30 cellular contexts compared by ENCODE assay signal in genomic region chr10:22697101-22697500, GRCh38. TPM values are rescaled to one million over a fixed set of nuclear protein-coding genes. Genes with fewer than 3 reads are reported as not detected.
A peak's percentile ranks its signal among the peaks of the same experiment; 100 is the strongest.
DNase-seq lines count a peak whose midpoint lies in the region; ATAC-seq and TF ChIP-seq lines count a peak whose summit lies in the region.
"Had no signal": no experiment of that assay in that cellular context is flagged by ENCODE, and none has a peak within 500 bp of the region (broad histone marks: within the 10 kb centered on the region; RNA-seq: fewer than 3 reads in every experiment).

No MANE protein-coding gene starts in this region.

- H3K27ac Mint-ChIP-seq in stimulated activated naive CD8-positive, alpha-beta T cell treated with anti-CD3 and anti-CD28 coated beads, Interleukin-15, Interleukin-2, amounts not matched to agents 100 ng/mL and 50 ng/mL, for 24 hours = peak overlapping the region; percentile 61
- H3K27ac Mint-ChIP-seq: activated CD4-positive, alpha-beta T cell treated with anti-CD3 and anti-CD28 coated beads, Interleukin-2, amount 10 ng/mL, durations not matched to agents 7 days and 5 days; neural progenitor cell; stimulated activated memory B cell treated with anti-CD40 and anti-IgM and Interleukin-4, amounts not matched to agents 10 μg/mL and 1 μg/mL and 100 μg/mL, for 72 hours had no signal

- POLR2A ChIA-PET in SK-N-SH (lab: Yijun Ruan, JAX) = no interaction called here

- peaks cover 56% of the 10 kb centered on the region for H4K20me1 ChIP-seq in SK-N-SH (ENCODE audit: insufficient read depth)

- peaks cover 82% of the 10 kb centered on the region for H3K79me2 ChIP-seq in SK-N-SH (ENCODE audit: insufficient read depth)

- H3K27me3 Mint-ChIP-seq in stimulated activated naive CD8-positive, alpha-beta T cell treated with anti-CD3 and anti-CD28 coated beads, Interleukin-15, Interleukin-2, amounts not matched to agents 100 ng/mL and 50 ng/mL, for 24 hours = no peaks in the 10 kb centered on the region
- H3K27me3 Mint-ChIP-seq: activated CD4-positive, alpha-beta T cell treated with anti-CD3 and anti-CD28 coated beads, Interleukin-2, amount 10 ng/mL, durations not matched to agents 7 days and 5 days; stimulated activated memory B cell treated with anti-CD40 and anti-IgM and Interleukin-4, amounts not matched to agents 10 μg/mL and 1 μg/mL and 100 μg/mL, for 72 hours had no signal

- no peak for ATAC-seq in SK-N-SH treated with all-trans-retinoic acid at 6 μM for 48 hours
- ATAC-seq in stimulated activated naive CD8-positive, alpha-beta T cell treated with anti-CD3 and anti-CD28 coated beads, Interleukin-15, Interleukin-2, amounts not matched to agents 100 U/mL and 50 U/mL, for 24 hours = no peak
- ATAC-seq in HG03196 (IDR thresholded peaks at IDR 0.05; ENCODE audit: unreplicated experiment) = no peak
- no peak for ATAC-seq in omental fat pad (ENCODE audit: low FRiP score)
- ATAC-seq: stimulated activated memory B cell treated with anti-CD40 and anti-IgM and Interleukin-4, amounts not matched to agents 10 μg/mL and 1 μg/mL and 100 μg/mL, for 72 hours had no signal

- TF ChIP-seq EP300 in SK-N-SH (IDR thresholded peaks at IDR 0.05; ENCODE audit: borderline replicate concordance in 1 of 2, low read depth in 1 of 2, low read length in 1 of 2) = no peak

- H3K4me2 ChIP-seq in SK-N-SH = no peak overlapping the region
- H3K4me2 ChIP-seq: neural progenitor cell had no signal

- no peak overlapping the region for H3K27ac ChIP-seq in SK-N-SH (ENCODE audit: low read depth in 2 of 2, low read length in 1 of 2)
- H3K27ac ChIP-seq: GM23248, HL-60, neural progenitor cell, right lobe of liver, RWPE1, SK-N-MC, thoracic aorta, uterus had no signal

- DNase-seq in SK-N-SH (no peak), left kidney (ENCODE audit: low read depth, low spot score) (peak; percentile 56), NCI-H510A treated with DMSO at 0.1 percent for 48 hours (lab: John Stamatoyannopoulos, UW) (no peak), omental fat pad (ENCODE audit: low spot score) (no peak)
- DNase-seq in stimulated activated naive CD8-positive, alpha-beta T cell treated with anti-CD3 and anti-CD28 coated beads, Interleukin-15, Interleukin-2, amounts not matched to agents 100 U/mL and 50 U/mL, for 24 hours = no peak
- DNase-seq: 8988T; activated CD4-positive, alpha-beta T cell treated with anti-CD3 and anti-CD28 coated beads, Interleukin-2, amount 10 ng/mL, durations not matched to agents 7 days and 5 days; activated CD8-positive, alpha-beta memory T cell treated with anti-CD3 and anti-CD28 coated beads, Interleukin-2, amount 50 U/mL, for 48 hours; activated effector memory CD4-positive, alpha-beta T cell treated with anti-CD3 and anti-CD28 coated beads, Interleukin-2, amount 50 U/mL, for 16 hours; DMS 273 treated with DMSO at 0.1 percent for 48 hours; dorsolateral prefrontal cortex; GM23248; Karpas-422; NCI-H1436; NCI-H446; NCI-H82; right lobe of liver; stimulated activated CD4-positive, alpha-beta T cell treated with anti-CD3 and anti-CD28 coated beads, Interleukin-12 subunit alpha, Interleukin-12 subunit beta, amount 100 ng/mL, for 4 hours; stimulated activated CD4-positive, alpha-beta T cell treated with anti-CD3 and anti-CD28 coated beads, Interleukin-4, amount 100 ng/mL, for 1 hour; uterus had no signal

- CTCF ChIA-PET in SK-N-SH (lab: Yijun Ruan, JAX) = no interaction called here

- H2AFZ ChIP-seq in SK-N-SH (ENCODE audit: low read depth) = no peak overlapping the region
- H2AFZ ChIP-seq: GM23248, neural progenitor cell had no signal

- H3K4me3 ChIP-seq in SK-N-SH (ENCODE audit: low read depth in 2 of 2, low read length in 1 of 2) = no peak overlapping the region
- H3K4me3 ChIP-seq: GM23248, neural progenitor cell, right lobe of liver, SK-N-MC, thoracic aorta, uterus had no signal

- peaks cover 0 to 11% of the 10 kb centered on the region in 2 experiments; a peak in 2 of 4 replicates for H3K4me1 ChIP-seq in SK-N-SH (ENCODE audit: control insufficient read depth in 1 of 2, insufficient read depth in 2 of 2, low read depth in 1 of 2, low read length in 1 of 2)
- H3K4me1 ChIP-seq: neural progenitor cell had no signal

- H3K4me1 Mint-ChIP-seq in stimulated activated naive CD8-positive, alpha-beta T cell treated with anti-CD3 and anti-CD28 coated beads, Interleukin-15, Interleukin-2, amounts not matched to agents 100 ng/mL and 50 ng/mL, for 24 hours (ENCODE audit: low read depth) = peaks cover 95% of the 10 kb centered on the region

- no peak overlapping the region for H3K9ac ChIP-seq in SK-N-SH
- H3K9ac ChIP-seq: GM23248, neural progenitor cell had no signal

- no peaks in the 10 kb centered on the region for H3K27me3 ChIP-seq in SK-N-SH (ENCODE audit: insufficient read depth)
- H3K27me3 ChIP-seq: dorsolateral prefrontal cortex, neural progenitor cell, right lobe of liver, uterus had no signal

- no peak overlapping the region for H3K4me3 Mint-ChIP-seq in stimulated activated naive CD8-positive, alpha-beta T cell treated with anti-CD3 and anti-CD28 coated beads, Interleukin-15, Interleukin-2, amounts not matched to agents 100 ng/mL and 50 ng/mL, for 24 hours
- H3K4me3 Mint-ChIP-seq: activated CD4-positive, alpha-beta T cell treated with anti-CD3 and anti-CD28 coated beads, Interleukin-2, amount 10 ng/mL, durations not matched to agents 7 days and 5 days; CD14-positive monocyte; neural progenitor cell; stimulated activated memory B cell treated with anti-CD40 and anti-IgM and Interleukin-4, amounts not matched to agents 10 μg/mL and 1 μg/mL and 100 μg/mL, for 72 hours had no signal

- H3K36me3 ChIP-seq in SK-N-SH (replicated peaks in 1 of 2; ENCODE audit: control insufficient read depth in 1 of 2, insufficient read depth in 2 of 2, low read length in 1 of 2) = no peaks in the 10 kb centered on the region
- H3K36me3 ChIP-seq: neural progenitor cell, right lobe of liver, thoracic aorta, uterus had no signal

- no peaks in the 10 kb centered on the region for H3K9me3 ChIP-seq in SK-N-SH
- H3K9me3 ChIP-seq: right lobe of liver, thoracic aorta, uterus had no signal

- no peaks in the 10 kb centered on the region for H3K9me2 ChIP-seq in SK-N-SH

- H3K9me3 Mint-ChIP-seq in stimulated activated naive CD8-positive, alpha-beta T cell treated with anti-CD3 and anti-CD28 coated beads, Interleukin-15, Interleukin-2, amounts not matched to agents 100 ng/mL and 50 ng/mL, for 24 hours = no peaks in the 10 kb centered on the region
- H3K9me3 Mint-ChIP-seq: activated CD4-positive, alpha-beta T cell treated with anti-CD3 and anti-CD28 coated beads, Interleukin-2, amount 10 ng/mL, durations not matched to agents 7 days and 5 days; CD14-positive monocyte; stimulated activated memory B cell treated with anti-CD40 and anti-IgM and Interleukin-4, amounts not matched to agents 10 μg/mL and 1 μg/mL and 100 μg/mL, for 72 hours had no signal

- TF ChIP-seq CTCF in SK-N-SH (IDR thresholded peaks at IDR 0.05) = no peak
- TF ChIP-seq CTCF in omental fat pad (IDR thresholded peaks at IDR 0.05) = no peak

- peaks cover 14% of the 10 kb centered on the region for H3K36me3 Mint-ChIP-seq in stimulated activated naive CD8-positive, alpha-beta T cell treated with anti-CD3 and anti-CD28 coated beads, Interleukin-15, Interleukin-2, amounts not matched to agents 100 ng/mL and 50 ng/mL, for 24 hours (ENCODE audit: low read depth)

- peaks cover 5% of the 10 kb centered on the region for H3F3A ChIP-seq in SK-N-SH (replicated peaks; ENCODE audit: insufficient read depth)

- WGBS in SK-N-SH (ENCODE audit: low lambda C conversion rate) = 96% methylated on average over 4 of the region's 4 CpGs

- TF ChIP-seq RAD21 in SK-N-SH (IDR thresholded peaks at IDR 0.05; ENCODE audit: low read length) = no peak

TF ChIP-seq in SK-N-SH treated with all-trans-retinoic acid at 6 μM for 48 hours, 23 proteins besides CTCF, POLR2A, EP300 and RAD21:
- TF ChIP-seq SNAI2 (CRISPR knock-in tag; IDR thresholded peaks at IDR 0.05) = no peak
- TF ChIP-seq ZC3H10 (CRISPR knock-in tag; IDR thresholded peaks at IDR 0.05) = no peak
- TF ChIP-seq TCF4 (CRISPR knock-in tag; IDR thresholded peaks at IDR 0.05; ENCODE audit: borderline replicate concordance) = no peak
- TF ChIP-seq ARNTL (CRISPR knock-in tag; IDR thresholded peaks at IDR 0.05; ENCODE audit: borderline replicate concordance, low read depth) = no peak
- no peak for TF ChIP-seq CSDC2 (CRISPR knock-in tag; IDR thresholded peaks at IDR 0.05)
- TF ChIP-seq ISL1 (CRISPR knock-in tag; IDR thresholded peaks at IDR 0.05) = peak; percentile 20; the same call in 1 of the 2 replicates

TF ChIP-seq in SK-N-SH, 30 proteins besides CTCF, POLR2A, EP300 and RAD21 (continues in another document):
- TF ChIP-seq MXI1 (IDR thresholded peaks at IDR 0.05; ENCODE audit: low read depth, low read length) (no peak), TAF1 (IDR thresholded peaks at IDR 0.05; ENCODE audit: borderline replicate concordance, low read depth, low read length) (no peak), REST (IDR thresholded peaks at IDR 0.05; ENCODE audit: low read depth, low read length) (no peak), NFIC (IDR thresholded peaks at IDR 0.05; ENCODE audit: borderline replicate concordance) (no peak), SIN3A (IDR thresholded peaks at IDR 0.05; ENCODE audit: borderline replicate concordance, low read depth, low read length) (no peak)

RNA-seq across cellular contexts. Expression of gene PIP4K2A, which starts 17.3 kb away (rescaled TPM):
- 10.8 and 10.9 TPM in 2 replicates for polyA plus RNA-seq in SK-N-SH (2012; rRNA removed)
- polyA plus RNA-seq in SK-N-SH (2012; cell fraction: cytosol; rRNA removed) = 13.3 and 16.6 TPM in 2 replicates
- 5.2 and 8.9 TPM in 2 replicates for polyA plus RNA-seq in SK-N-SH (2012; cell fraction: nucleus; rRNA removed)
- 10 to 100 TPM; 16.2 to 32.5 (median 30.4) TPM for total RNA-seq in omental fat pad
